Comparison of ENCODE assay signal across 15 cellular contexts in the genomic region with DNA sequence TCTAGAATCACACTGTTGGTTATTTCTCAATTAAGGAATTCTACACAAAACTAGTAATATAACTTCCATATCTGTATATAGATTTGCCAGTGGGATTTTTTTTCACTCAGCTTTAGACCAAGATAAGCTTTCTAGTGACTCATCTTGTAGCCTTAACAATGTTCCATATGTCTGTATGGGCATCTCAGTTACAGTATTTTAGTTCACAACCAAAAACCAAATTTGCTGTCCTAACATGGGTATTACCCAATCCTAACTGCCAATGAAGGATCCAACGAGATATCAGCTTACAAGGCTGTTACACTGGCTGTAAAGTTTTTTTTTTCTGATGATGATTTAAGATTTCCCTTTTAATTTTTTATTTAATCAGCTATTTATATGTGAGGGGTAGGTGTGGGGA.
"Had no signal": no experiment of that assay in that cellular context is flagged by ENCODE, and none has a peak within 500 bp of the region (broad histone marks: within the 10 kb centered on the region; RNA-seq: fewer than 3 reads in every experiment).

No MANE protein-coding gene starts in this region.

- ATAC-seq: stimulated activated memory B cell treated with anti-CD40 and anti-IgM and Interleukin-4, amounts not matched to agents 10 μg/mL and 1 μg/mL and 100 μg/mL, for 72 hours had no signal

- H3K27ac ChIP-seq: tibial nerve had no signal

- DNase-seq: activated CD4-positive, alpha-beta T cell treated with anti-CD3 and anti-CD28 coated beads, Interleukin-2, amount 10 ng/mL, durations not matched to agents 7 days and 5 days; activated CD4-positive, CD25-positive, alpha-beta regulatory T cell; activated CD8-positive, alpha-beta memory T cell treated with anti-CD3 and anti-CD28 coated beads for 24 hours; activated gamma-delta T cell treated with Interleukin-2 at 50 U/mL for 16 hours; activated naive CD8-positive, alpha-beta T cell treated with anti-CD3 and anti-CD28 coated beads, Interleukin-2, amount 10 ng/mL, durations not matched to agents 7 days and 5 days; aorta; foreskin melanocyte; immature natural killer cell; nucleus accumbens; posterior cingulate gyrus; retina; stimulated activated CD4-positive, alpha-beta T cell treated with anti-CD3 and anti-CD28 coated beads, Interleukin-2, amount 100 ng/mL, for 48 hours; SW 1271 had no signal

- H3K27me3 ChIP-seq: tibial nerve had no signal

- H3K9me3 ChIP-seq: tibial nerve had no signal

- H3K4me3 ChIP-seq: tibial nerve had no signal

- H3K4me1 ChIP-seq: tibial nerve had no signal

- H3K36me3 ChIP-seq: tibial nerve had no signal
